1 cellular context compared by ENCODE assay signal in genomic region chr11:27444801-27445215, GRCh38.
TF ChIP-seq lines count a peak whose summit lies in the region.

No MANE protein-coding gene starts in this region.

TF ChIP-seq in GM12878, 131 proteins besides CTCF, POLR2A, EP300 and RAD21 (continued from another document):
- TF ChIP-seq PKNOX1 (IDR thresholded peaks at IDR 0.05) = peak; percentile 79
